1 cellular context compared by ENCODE assay signal in the genomic region with DNA sequence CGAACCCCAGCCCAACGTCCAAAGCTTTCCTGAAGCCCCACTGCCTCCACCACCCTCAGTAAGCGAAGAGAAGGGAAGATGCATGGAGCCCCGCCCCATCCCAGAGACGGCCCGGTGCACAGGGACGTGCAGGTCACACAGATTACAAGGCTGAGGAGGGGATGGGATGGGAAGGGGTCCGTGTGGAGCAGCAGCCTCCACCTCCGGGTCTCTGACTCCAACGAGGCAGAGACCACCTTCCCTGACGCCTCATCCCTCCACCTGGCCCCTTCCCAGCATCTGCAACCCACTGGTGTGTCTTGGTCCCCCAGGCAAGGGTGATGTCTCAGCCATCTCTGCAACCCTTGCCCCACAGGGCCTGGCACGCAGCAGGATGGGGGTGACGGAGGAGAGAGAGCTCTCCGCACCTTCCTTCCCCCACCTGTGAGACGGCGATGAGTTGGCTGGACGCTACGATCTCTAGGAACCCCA.
TF ChIP-seq lines count a peak whose summit lies in the region.

No MANE protein-coding gene starts in this region.

TF ChIP-seq in H1, 55 proteins besides CTCF, POLR2A, EP300 and RAD21:
- TF ChIP-seq SIN3A (conservative IDR thresholded peaks at IDR 0.05 in 1 of 2, IDR thresholded peaks at IDR 0.05 in 1 of 2; ENCODE audit: low read depth in 1 of 2, low read length in 2 of 2) (no peak), ZNF274 (IDR thresholded peaks at IDR 0.05; ENCODE audit: borderline replicate concordance, extremely low read depth, low read length) (no peak), TAF1 (IDR thresholded peaks at IDR 0.05; ENCODE audit: low read depth, low read length) (no peak), E2F6 (IDR thresholded peaks at IDR 0.05) (no peak), ATF3 (IDR thresholded peaks at IDR 0.05; ENCODE audit: insufficient read depth, low read depth, low read length) (no peak), SRF (IDR thresholded peaks at IDR 0.05; ENCODE audit: low read depth, low read length) (no peak), RBBP5 (IDR thresholded peaks at IDR 0.05; ENCODE audit: borderline replicate concordance, low read depth, low read length) (no peak), CTBP2 (IDR thresholded peaks at IDR 0.05; ENCODE audit: borderline replicate concordance, insufficient read depth, insufficient read length, low read length) (no peak), SP4 (IDR thresholded peaks at IDR 0.05; ENCODE audit: low read length) (no peak), CHD2 (IDR thresholded peaks at IDR 0.05; ENCODE audit: low read length) (no peak)
TF ChIP-seq in H1: peak in this region for 0.
